ENCODE assay signal across 13 cellular contexts in the genomic region with DNA sequence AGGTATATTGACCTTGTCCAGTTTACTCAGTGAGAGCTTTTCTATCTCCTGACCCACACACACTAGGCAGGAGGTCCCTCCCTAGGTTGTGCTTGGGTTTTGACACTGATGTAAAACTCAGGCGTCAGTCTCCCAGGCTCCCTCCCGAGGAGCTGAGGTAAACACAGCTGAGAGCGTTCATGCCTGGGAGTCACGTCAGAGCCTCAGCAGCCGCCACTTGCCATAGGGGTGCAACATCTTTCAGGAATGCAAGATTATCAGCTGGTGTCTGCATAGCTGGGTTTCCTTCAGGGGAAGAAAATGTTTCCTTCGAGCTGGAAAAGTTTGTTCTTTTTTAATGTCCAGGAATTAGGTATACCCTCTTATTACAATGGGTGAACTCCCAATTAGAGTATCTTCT.
DNase-seq lines count a peak whose midpoint lies in the region; ATAC-seq and TF ChIP-seq lines count a peak whose summit lies in the region.
"Had no signal": no experiment of that assay in that cellular context is flagged by ENCODE, and none has a peak within 500 bp of the region (broad histone marks: within the 10 kb centered on the region; RNA-seq: fewer than 3 reads in every experiment).

No MANE protein-coding gene starts in this region.

- peak overlapping the region; percentile 57 for H3K27ac Mint-ChIP-seq in osteocyte (ENCODE audit: unreplicated experiment)
- H3K27ac Mint-ChIP-seq: activated CD8-positive, alpha-beta T cell treated with anti-CD3 and anti-CD28 coated beads, Interleukin-2, amount 10 ng/mL, durations not matched to agents 7 days and 5 days; activated naive CD8-positive, alpha-beta T cell treated with anti-CD3 and anti-CD28 coated beads, Interleukin-2, amount 50 U/mL, for 24 hours had no signal

- no peak for TF ChIP-seq CTCF in fibroblast of villous mesenchyme (IDR thresholded peaks at IDR 0.05; ENCODE audit: insufficient read depth, low read depth, low read length)
- no peak for TF ChIP-seq CTCF in osteocyte (IDR thresholded peaks at IDR 0.05)

- H3K9me3 Mint-ChIP-seq in osteocyte (ENCODE audit: unreplicated experiment): no peaks in the 10 kb centered on the region
- H3K9me3 Mint-ChIP-seq: activated naive CD8-positive, alpha-beta T cell treated with anti-CD3 and anti-CD28 coated beads, Interleukin-2, amount 50 U/mL, for 24 hours had no signal

- H3K4me3 Mint-ChIP-seq in osteocyte (ENCODE audit: unreplicated experiment): no peak overlapping the region
- H3K4me3 Mint-ChIP-seq: activated CD8-positive, alpha-beta T cell treated with anti-CD3 and anti-CD28 coated beads, Interleukin-2, amount 10 ng/mL, durations not matched to agents 7 days and 5 days; activated naive CD8-positive, alpha-beta T cell treated with anti-CD3 and anti-CD28 coated beads, Interleukin-2, amount 50 U/mL, for 24 hours had no signal

- DNase-seq in Caki2 (ENCODE audit: low read depth) (peak; percentile 66), NCI-H2171 treated with DMSO at 0.1 percent for 48 hours (lab: John Stamatoyannopoulos, UW) (peak; percentile 41), fibroblast of villous mesenchyme (ENCODE audit: low read depth) (peak; percentile 44), osteocyte (ENCODE audit: extremely low spot score, unreplicated experiment) (no peak), SHP77 treated with DMSO at 0.1 percent for 48 hours (lab: John Stamatoyannopoulos, UW) (no peak), NCI-H526 treated with DMSO at 0.1 percent for 48 hours (lab: John Stamatoyannopoulos, UW) (no peak)
- no peak for DNase-seq in stimulated activated CD4-positive, alpha-beta T cell treated with anti-CD3 and anti-CD28 coated beads, Interleukin-1b, Interleukin-23, amount 100 ng/mL, for 48 hours
- DNase-seq: activated CD8-positive, alpha-beta T cell treated with anti-CD3 and anti-CD28 coated beads, Interleukin-2, amount 10 ng/mL, durations not matched to agents 7 days and 5 days; activated naive CD8-positive, alpha-beta T cell treated with anti-CD3 and anti-CD28 coated beads, Interleukin-2, amount 50 U/mL, for 24 hours; erythroblast; left cardiac atrium; psoas muscle had no signal

- no peak for ATAC-seq in GM18517 (IDR thresholded peaks at IDR 0.05; ENCODE audit: unreplicated experiment)
- ATAC-seq: activated CD8-positive, alpha-beta T cell treated with anti-CD3 and anti-CD28 coated beads, Interleukin-2, amount 10 ng/mL, durations not matched to agents 7 days and 5 days; activated naive CD8-positive, alpha-beta T cell treated with anti-CD3 and anti-CD28 coated beads, Interleukin-2, amount 50 U/mL, for 24 hours; psoas muscle had no signal

- in situ Hi-C loops in Caki2 (cut with HindIII; ENCODE audit: low pct_unique_long_range_greater_than_20kb, low sequenced_read_pairs): no loop called here

- no peak overlapping the region for H3K4me3 ChIP-seq in fibroblast of villous mesenchyme (ENCODE audit: low read depth, low read length)
- H3K4me3 ChIP-seq: psoas muscle had no signal

- H3K36me3 Mint-ChIP-seq in osteocyte (ENCODE audit: unreplicated experiment): no peaks in the 10 kb centered on the region

- H3K4me1 Mint-ChIP-seq in osteocyte (ENCODE audit: unreplicated experiment): peaks cover 54% of the 10 kb centered on the region
- H3K4me1 Mint-ChIP-seq: activated naive CD8-positive, alpha-beta T cell treated with anti-CD3 and anti-CD28 coated beads, Interleukin-2, amount 50 U/mL, for 24 hours had no signal

- H3K27me3 Mint-ChIP-seq in osteocyte (ENCODE audit: unreplicated experiment): peaks cover 2% of the 10 kb centered on the region
- H3K27me3 Mint-ChIP-seq: activated naive CD8-positive, alpha-beta T cell treated with anti-CD3 and anti-CD28 coated beads, Interleukin-2, amount 50 U/mL, for 24 hours had no signal

Comparison
In these comparisons a context has a peak if more than half of its experiments do, and no peak if none do; other contexts are left out.
1. DNase-seq: peak in Caki2 (single experiment), NCI-H2171 treated with DMSO at 0.1 percent for 48 hours (single experiment) and fibroblast of villous mesenchyme (single experiment); none in osteocyte (single experiment), SHP77 treated with DMSO at 0.1 percent for 48 hours (single experiment), stimulated activated CD4-positive, alpha-beta T cell treated with anti-CD3 and anti-CD28 coated beads, Interleukin-1b, Interleukin-23, amount 100 ng/mL, for 48 hours (single experiment) and NCI-H526 treated with DMSO at 0.1 percent for 48 hours (single experiment).